ENCODE assay signal across 1 cellular context in genomic region chr6:1745814-1746213, GRCh38.
TF ChIP-seq lines count a peak whose summit lies in the region.

No MANE protein-coding gene starts in this region.

TF ChIP-seq in WTC11, 78 proteins besides CTCF, POLR2A, EP300 and RAD21 (continued from another document):
- no peak for TF ChIP-seq ZSCAN18 (CRISPR knock-in tag; IDR thresholded peaks at IDR 0.05)
- TF ChIP-seq, protein P1, sequence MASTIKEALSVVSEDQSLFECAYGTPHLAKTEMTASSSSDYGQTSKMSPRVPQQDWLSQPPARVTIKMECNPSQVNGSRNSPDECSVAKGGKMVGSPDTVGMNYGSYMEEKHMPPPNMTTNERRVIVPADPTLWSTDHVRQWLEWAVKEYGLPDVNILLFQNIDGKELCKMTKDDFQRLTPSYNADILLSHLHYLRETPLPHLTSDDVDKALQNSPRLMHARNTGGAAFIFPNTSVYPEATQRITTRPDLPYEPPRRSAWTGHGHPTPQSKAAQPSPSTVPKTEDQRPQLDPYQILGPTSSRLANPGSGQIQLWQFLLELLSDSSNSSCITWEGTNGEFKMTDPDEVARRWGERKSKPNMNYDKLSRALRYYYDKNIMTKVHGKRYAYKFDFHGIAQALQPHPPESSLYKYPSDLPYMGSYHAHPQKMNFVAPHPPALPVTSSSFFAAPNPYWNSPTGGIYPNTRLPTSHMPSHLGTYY (CRISPR knock-in tag; IDR thresholded peaks at IDR 0.05): no peak
- TF ChIP-seq ZNF396 (CRISPR knock-in tag; IDR thresholded peaks at IDR 0.05; ENCODE audit: borderline replicate concordance): no peak
- TF ChIP-seq HMGXB4 (CRISPR knock-in tag; IDR thresholded peaks at IDR 0.05): no peak
